13 cellular contexts compared by ENCODE assay signal in the genomic region with DNA sequence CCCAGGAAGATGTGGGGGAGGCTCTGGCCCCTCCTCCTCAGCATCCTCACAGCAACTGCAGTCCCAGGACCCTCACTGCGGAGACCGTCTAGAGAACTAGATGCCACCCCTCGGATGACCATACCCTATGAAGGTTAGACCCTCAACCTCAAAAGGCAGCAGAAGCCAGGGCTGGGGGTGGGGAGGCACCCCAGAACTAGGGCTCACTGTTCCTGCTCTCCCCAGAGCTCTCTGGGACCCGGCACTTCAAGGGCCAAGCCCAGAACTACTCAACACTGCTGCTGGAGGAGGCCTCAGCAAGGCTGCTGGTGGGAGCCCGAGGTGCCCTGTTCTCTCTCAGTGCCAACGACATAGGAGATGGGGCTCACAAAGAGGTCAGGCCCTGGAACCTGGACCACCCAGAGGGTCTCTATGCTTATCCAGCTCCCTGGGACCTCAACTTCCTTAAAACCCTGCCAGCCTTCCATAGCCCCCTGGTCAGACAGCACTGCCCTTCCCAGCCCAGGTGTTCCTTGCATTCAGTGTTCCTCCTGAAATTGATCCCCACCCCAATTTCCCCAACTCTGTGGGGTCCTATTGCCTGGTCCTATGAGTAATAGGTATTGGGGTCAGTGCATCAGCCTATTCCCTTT. TPM values are rescaled to one million over a fixed set of nuclear protein-coding genes. Genes with fewer than 3 reads are reported as not detected.
DNase-seq lines count a peak whose midpoint lies in the region; ATAC-seq and TF ChIP-seq lines count a peak whose summit lies in the region.
"Had no signal": no experiment of that assay in that cellular context is flagged by ENCODE, and none has a peak within 500 bp of the region (broad histone marks: within the 10 kb centered on the region; RNA-seq: fewer than 3 reads in every experiment).

No MANE protein-coding gene starts in this region.

- intact Hi-C loops in upper lobe of right lung (cut with DNase I) = no loop called here

- H3K9me3 Mint-ChIP-seq in activated CD8-positive, alpha-beta memory T cell treated with anti-CD3 and anti-CD28 coated beads, Interleukin-2, amount 10 ng/mL, durations not matched to agents 7 days and 5 days (ENCODE audit: low read depth) = no peaks in the 10 kb centered on the region
- no peaks in the 10 kb centered on the region for H3K9me3 Mint-ChIP-seq in type B pancreatic cell

- no peaks in the 10 kb centered on the region for H3K36me3 ChIP-seq in upper lobe of right lung
- H3K36me3 ChIP-seq: MG63 had no signal

- H3K9me3 ChIP-seq in upper lobe of right lung = no peaks in the 10 kb centered on the region
- H3K9me3 ChIP-seq: MG63 had no signal

- H3K4me3 Mint-ChIP-seq in activated CD8-positive, alpha-beta memory T cell treated with anti-CD3 and anti-CD28 coated beads, Interleukin-2, amount 10 ng/mL, durations not matched to agents 7 days and 5 days = no peak overlapping the region
- H3K4me3 Mint-ChIP-seq in type B pancreatic cell = peak overlapping the region; percentile 51

- H3K4me1 ChIP-seq in upper lobe of right lung = peaks cover 13% of the 10 kb centered on the region

- peaks cover 7% of the 10 kb centered on the region for H3K4me1 Mint-ChIP-seq in activated CD8-positive, alpha-beta memory T cell treated with anti-CD3 and anti-CD28 coated beads, Interleukin-2, amount 10 ng/mL, durations not matched to agents 7 days and 5 days
- H3K4me1 Mint-ChIP-seq in type B pancreatic cell (ENCODE audit: unreplicated experiment) = peaks cover 43% of the 10 kb centered on the region

- no peak overlapping the region for H3K27ac Mint-ChIP-seq in activated CD8-positive, alpha-beta memory T cell treated with anti-CD3 and anti-CD28 coated beads, Interleukin-2, amount 10 ng/mL, durations not matched to agents 7 days and 5 days
- no peak overlapping the region for H3K27ac Mint-ChIP-seq in type B pancreatic cell

- H3K36me3 Mint-ChIP-seq in activated CD8-positive, alpha-beta memory T cell treated with anti-CD3 and anti-CD28 coated beads, Interleukin-2, amount 10 ng/mL, durations not matched to agents 7 days and 5 days = no peaks in the 10 kb centered on the region
- H3K36me3 Mint-ChIP-seq in type B pancreatic cell = peaks cover 6% of the 10 kb centered on the region

- TF ChIP-seq CTCF in type B pancreatic cell (conservative IDR thresholded peaks at IDR 0.05) (no peak), upper lobe of right lung (IDR thresholded peaks at IDR 0.05) (no peak)

- no peaks in the 10 kb centered on the region for H3K27me3 Mint-ChIP-seq in activated CD8-positive, alpha-beta memory T cell treated with anti-CD3 and anti-CD28 coated beads, Interleukin-2, amount 10 ng/mL, durations not matched to agents 7 days and 5 days
- H3K27me3 Mint-ChIP-seq in type B pancreatic cell = no peaks in the 10 kb centered on the region

- H3K27ac ChIP-seq in upper lobe of right lung = no peak overlapping the region

- ATAC-seq in activated CD8-positive, alpha-beta memory T cell treated with anti-CD3 and anti-CD28 coated beads, Interleukin-2, amount 10 ng/mL, durations not matched to agents 7 days and 5 days = no peak
- ATAC-seq in upper lobe of right lung (no peak), HG02840 (IDR thresholded peaks at IDR 0.05; ENCODE audit: low FRiP score, unreplicated experiment) (no peak)
- ATAC-seq: PC-3 had no signal

- CTCF ChIA-PET in activated CD8-positive, alpha-beta memory T cell treated with anti-CD3 and anti-CD28 coated beads, Interleukin-2, amount 10 ng/mL, durations not matched to agents 7 days and 5 days (lab: Charles Lee) = interaction anchor here (1.0 kb wide), 1 partner anchor 25 kb away, joined by 3 read pairs; no protein-coding TSS in a partner anchor

- H3K4me3 ChIP-seq in upper lobe of right lung = no peak overlapping the region
- H3K4me3 ChIP-seq: MG63 had no signal

- H3K27me3 ChIP-seq in upper lobe of right lung = no peaks in the 10 kb centered on the region
- H3K27me3 ChIP-seq: MG63 had no signal

- peak; percentile 40 for DNase-seq in activated CD8-positive, alpha-beta memory T cell treated with anti-CD3 and anti-CD28 coated beads for 24 hours
- DNase-seq in activated CD8-positive, alpha-beta memory T cell treated with anti-CD3 and anti-CD28 coated beads, Interleukin-2, amount 10 ng/mL, durations not matched to agents 7 days and 5 days = no peak
- DNase-seq in mesenteric fat pad (ENCODE audit: low spot score) (peak; percentile 72), type B pancreatic cell (ENCODE audit: extremely low spot score, unreplicated experiment) (peak; percentile 54), upper lobe of right lung (no peak)
- DNase-seq: C1 segment of cervical spinal cord, MG63, NCI-H1105 treated with DMSO at 0.1 percent for 48 hours, NCI-H187, NCI-H446, PC-3 had no signal

RNA-seq across cellular contexts. Expression of a gene that starts 3.7 kb away (rescaled TPM):
- total RNA-seq in activated CD8-positive, alpha-beta memory T cell treated with anti-CD3 and anti-CD28 coated beads, Interleukin-2, amount 10 ng/mL, durations not matched to agents 7 days and 5 days = under 1 TPM; 0.26 to 0.45 TPM
- 1.4 TPM for total RNA-seq in mesenteric fat pad
- total RNA-seq in type B pancreatic cell (ENCODE audit: low replicate concordance) = 28.0 and 46.0 TPM in 2 replicates
- total RNA-seq in upper lobe of right lung = 6.7 TPM
- total RNA-seq: A172 had no signal

RNA-seq across cellular contexts. Expression of a gene that starts 14.3 kb away (rescaled TPM):
- total RNA-seq in activated CD8-positive, alpha-beta memory T cell treated with anti-CD3 and anti-CD28 coated beads, Interleukin-2, amount 10 ng/mL, durations not matched to agents 7 days and 5 days = 10 to 100 TPM; 48.2 to 52.2 TPM
- 61.7 TPM for total RNA-seq in mesenteric fat pad
- 69.7 and 74.2 TPM in 2 replicates for total RNA-seq in type B pancreatic cell (ENCODE audit: low replicate concordance)
- total RNA-seq in upper lobe of right lung = 60.5 TPM

RNA-seq across cellular contexts. Expression of a gene that starts 14.3 kb away (rescaled TPM):
- 10 to 100 TPM; 11.2 to 18.7 TPM for total RNA-seq in activated CD8-positive, alpha-beta memory T cell treated with anti-CD3 and anti-CD28 coated beads, Interleukin-2, amount 10 ng/mL, durations not matched to agents 7 days and 5 days
- total RNA-seq in mesenteric fat pad = 7.5 TPM
- total RNA-seq in type B pancreatic cell (ENCODE audit: low replicate concordance) = 11.3 and 19.2 TPM in 2 replicates
- 6.5 TPM for total RNA-seq in upper lobe of right lung

RNA-seq across cellular contexts. Expression of a gene that starts 26.6 kb away (rescaled TPM):
- total RNA-seq in activated CD8-positive, alpha-beta memory T cell treated with anti-CD3 and anti-CD28 coated beads, Interleukin-2, amount 10 ng/mL, durations not matched to agents 7 days and 5 days = 10 to 100 TPM; 12.6 to 12.7 TPM
- total RNA-seq in mesenteric fat pad (102 TPM), type B pancreatic cell (ENCODE audit: low replicate concordance) (50.2 and 86.6 TPM in 2 replicates), upper lobe of right lung (50.0 TPM)

RNA-seq across cellular contexts. Expression of a gene that starts 57.9 kb away (rescaled TPM):
- 1 to 10 TPM in 1 of 2 experiments, under 1 TPM in 1; 0.59 to 1.2 TPM for total RNA-seq in activated CD8-positive, alpha-beta memory T cell treated with anti-CD3 and anti-CD28 coated beads, Interleukin-2, amount 10 ng/mL, durations not matched to agents 7 days and 5 days
- total RNA-seq in mesenteric fat pad (0.55 TPM), type B pancreatic cell (ENCODE audit: low replicate concordance) (1.4 and 2.0 TPM in 2 replicates), upper lobe of right lung (1.6 TPM)

Comparison
In these comparisons a context has a peak if more than half of its experiments do, and no peak if none do; other contexts are left out.
1. DNase-seq: peak in activated CD8-positive, alpha-beta memory T cell treated with anti-CD3 and anti-CD28 coated beads for 24 hours (single experiment), mesenteric fat pad (single experiment) and type B pancreatic cell (single experiment); none in activated CD8-positive, alpha-beta memory T cell treated with anti-CD3 and anti-CD28 coated beads, Interleukin-2, amount 10 ng/mL, durations not matched to agents 7 days and 5 days (single experiment) and upper lobe of right lung (single experiment).